In the genomic region with DNA sequence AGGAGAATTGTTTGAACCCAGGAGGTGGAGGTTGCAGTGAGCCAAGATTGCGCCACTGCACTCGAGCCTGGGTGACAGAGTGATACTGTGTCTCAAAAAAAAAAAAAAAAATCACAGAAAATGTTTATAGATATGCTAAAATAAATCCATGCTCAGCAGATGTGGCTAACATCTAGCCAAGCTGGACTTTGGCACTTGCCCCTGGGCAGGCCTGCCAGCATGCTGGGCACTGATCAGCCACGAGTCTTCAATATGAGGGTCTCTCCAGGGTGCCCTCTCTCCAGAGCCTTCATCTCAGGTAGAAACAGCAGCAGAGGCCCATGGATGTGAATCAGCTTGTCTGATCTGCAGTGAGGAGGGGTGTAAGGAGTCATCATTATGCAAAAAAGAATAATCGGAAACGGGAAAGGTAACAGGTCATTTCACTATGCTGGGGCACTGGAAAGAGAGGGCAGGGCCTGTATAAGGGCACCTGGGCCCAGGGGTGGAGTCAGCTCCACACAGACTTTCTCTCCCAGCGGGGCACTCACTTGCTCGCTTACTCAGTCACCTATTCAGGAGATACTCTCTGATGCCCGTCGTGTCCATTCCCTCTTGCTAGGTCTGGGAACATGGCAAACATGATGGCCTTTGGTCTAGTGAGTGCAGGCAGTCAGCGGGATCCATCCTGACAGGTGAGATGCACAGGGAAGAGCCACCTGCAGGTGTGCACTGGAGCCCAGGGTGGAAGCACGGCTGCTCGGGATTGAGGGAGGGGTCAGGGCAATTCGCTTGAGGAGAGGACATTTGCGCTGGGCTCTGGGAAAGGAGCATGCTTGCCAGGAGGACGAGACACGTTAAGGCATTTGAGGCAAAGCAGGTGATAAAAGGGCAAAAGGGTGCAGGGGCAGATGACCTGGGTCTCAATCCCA, we compare ENCODE assay signal across 14 cellular contexts. TPM values are rescaled to one million over a fixed set of nuclear protein-coding genes. Genes with fewer than 3 reads are reported as not detected.
A peak's percentile ranks its signal among the peaks of the same experiment; 100 is the strongest.
DNase-seq lines count a peak whose midpoint lies in the region; ATAC-seq and TF ChIP-seq lines count a peak whose summit lies in the region.
"Had no signal": no experiment of that assay in that cellular context is flagged by ENCODE, and none has a peak within 500 bp of the region (broad histone marks: within the 10 kb centered on the region; RNA-seq: fewer than 3 reads in every experiment).

No MANE protein-coding gene starts in this region.

- H3K27ac Mint-ChIP-seq in MCF 10A (ENCODE audit: low read depth, unreplicated experiment) = peak overlapping the region; percentile 7

- H3K36me3 ChIP-seq in breast epithelium = no peaks in the 10 kb centered on the region
- H3K36me3 ChIP-seq: BE2C had no signal

- peak; percentile 84 for ATAC-seq in left lobe of liver

- TF ChIP-seq POLR2A in breast epithelium (IDR thresholded peaks at IDR 0.05) = no peak

- no peaks in the 10 kb centered on the region for H3K27me3 Mint-ChIP-seq in MCF 10A (ENCODE audit: insufficient read depth, unreplicated experiment)
- H3K27me3 Mint-ChIP-seq: CD4-positive, alpha-beta memory T cell had no signal

- no peaks in the 10 kb centered on the region for H3K36me3 Mint-ChIP-seq in MCF 10A (ENCODE audit: insufficient read depth, unreplicated experiment)
- H3K36me3 Mint-ChIP-seq: CD4-positive, alpha-beta memory T cell had no signal

- CTCF ChIA-PET in MCF 10A (lab: Yijun Ruan, JAX) = interaction anchor here (0.7 kb wide), 1 partner anchor 53 kb away, joined by 3 read pairs; no protein-coding TSS in a partner anchor

- no peaks in the 10 kb centered on the region for H3K27me3 ChIP-seq in breast epithelium
- H3K27me3 ChIP-seq: BE2C had no signal

- no peak overlapping the region for H3K4me3 ChIP-seq in breast epithelium

- H3K27ac ChIP-seq in breast epithelium = no peak overlapping the region

- no peaks in the 10 kb centered on the region for H3K4me1 ChIP-seq in breast epithelium
- H3K4me1 ChIP-seq: BE2C had no signal

- intact Hi-C loops in MCF 10A (cut with micrococcal nuclease) (no loop called here), breast epithelium (cut with DNase I; ENCODE audit: low total_unique reads) (no loop called here)

- H3K4me1 Mint-ChIP-seq in MCF 10A (ENCODE audit: insufficient read depth, unreplicated experiment) = peaks cover 12% of the 10 kb centered on the region

- no TSS peak for BruUV-seq in MCF 10A (replicated peaks; lab: Mats Ljungman, UMichigan)

- H3K9me3 Mint-ChIP-seq in MCF 10A (ENCODE audit: unreplicated experiment) = no peaks in the 10 kb centered on the region
- H3K9me3 Mint-ChIP-seq: CD4-positive, alpha-beta memory T cell had no signal

- POLR2A ChIA-PET in MCF 10A (lab: Yijun Ruan, JAX) = interaction anchor here (0.6 to 1.1 kb wide), 2 partner anchors 8 to 13 kb away, joined by 3 read pairs; no protein-coding TSS in a partner anchor

- H3K9me3 ChIP-seq in breast epithelium = no peaks in the 10 kb centered on the region
- H3K9me3 ChIP-seq: BE2C had no signal

- H3K4me3 Mint-ChIP-seq in MCF 10A (ENCODE audit: unreplicated experiment) = no peak overlapping the region
- H3K4me3 Mint-ChIP-seq: CD4-positive, alpha-beta memory T cell had no signal

- TF ChIP-seq CTCF in MCF 10A (IDR thresholded peaks at IDR 0.05; ENCODE audit: unreplicated experiment) (no peak), breast epithelium (IDR thresholded peaks at IDR 0.05) (no peak)

- DNase-seq in MCF 10A (ENCODE audit: unreplicated experiment) (no peak), breast epithelium (ENCODE audit: low spot score in 2 of 2) (no peak), NCI-H69 (lab: John Stamatoyannopoulos, UW) (peak; percentile 30), left lobe of liver (ENCODE audit: low spot score) (peak; percentile 51), GM03348 (ENCODE audit: low spot score) (no peak), NCI-H1092 treated with DMSO at 0.1 percent for 48 hours (lab: John Stamatoyannopoulos, UW) (no peak), DMS79 treated with DMSO at 0.1 percent for 48 hours (lab: John Stamatoyannopoulos, UW) (no peak)
- DNase-seq: BE2C; CD4-positive, alpha-beta memory T cell; Karpas-422; NCI-H1436; NCI-H2107; NCI-H446 treated with DMSO at 0.1 percent for 48 hours had no signal

RNA-seq across cellular contexts. Expression of gene RNF44, which starts 17.1 kb away (rescaled TPM):
- total RNA-seq in MCF 10A (2022) = 45.8 and 60.1 TPM in 2 replicates
- total RNA-seq in breast epithelium = 10 to 100 TPM in 2 of 3 donors, 1 to 10 TPM in 1; 6.9 to 17.1 (median 15.4) TPM
- 15.3 TPM for total RNA-seq in left lobe of liver

RNA-seq across cellular contexts. Expression of gene CDHR2, which starts 29.1 kb away (rescaled TPM):
- 0.09 and 0.39 TPM in 2 replicates for total RNA-seq in MCF 10A (2022)
- total RNA-seq in breast epithelium = 1 to 10 TPM in 1 of 3 donors, not detected in 2; 2.3 TPM
- total RNA-seq in left lobe of liver = 87.3 TPM
- total RNA-seq: SK-MEL-5 had no signal

Comparison
In these comparisons a context has a peak if more than half of its experiments do, and no peak if none do; other contexts are left out.
1. DNase-seq: peak in NCI-H69 (single experiment) and left lobe of liver (single experiment); none in MCF 10A (single experiment), breast epithelium (0 of 2), GM03348 (single experiment), NCI-H1092 treated with DMSO at 0.1 percent for 48 hours (single experiment) and DMS79 treated with DMSO at 0.1 percent for 48 hours (single experiment).
2. RNA of gene CDHR2, which starts 29.1 kb away (total RNA-seq): 87.3 TPM in left lobe of liver (single experiment); 0.09 to 0.39 TPM in MCF 10A and 2.3 TPM in breast epithelium; every median in the first group is over 10 times any median in the second.